Comparison of ENCODE assay signal across 14 cellular contexts in the genomic region with DNA sequence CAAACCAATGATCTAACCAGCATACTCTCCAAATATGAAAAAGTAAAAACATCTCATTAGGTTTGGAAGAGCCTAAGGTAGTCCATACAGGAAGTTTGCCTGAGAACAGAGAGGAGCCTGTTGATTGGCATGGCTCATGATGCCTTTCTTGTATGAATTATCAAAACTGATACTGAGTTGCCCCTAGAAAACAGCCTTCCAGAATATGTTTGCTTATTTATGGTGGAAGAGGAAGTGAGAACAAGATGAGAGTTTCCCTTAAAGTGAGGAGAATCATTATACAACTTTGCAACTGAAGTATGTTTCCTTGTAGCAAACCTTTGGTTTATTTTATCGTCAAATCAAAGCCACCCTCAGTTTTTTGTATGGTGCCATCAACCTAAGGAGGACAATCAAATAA. TPM values are rescaled to one million over a fixed set of nuclear protein-coding genes. Genes with fewer than 3 reads are reported as not detected.
A peak's percentile ranks its signal among the peaks of the same experiment; 100 is the strongest.
DNase-seq lines count a peak whose midpoint lies in the region; ATAC-seq and TF ChIP-seq lines count a peak whose summit lies in the region.
"Had no signal": no experiment of that assay in that cellular context is flagged by ENCODE, and none has a peak within 500 bp of the region (broad histone marks: within the 10 kb centered on the region; RNA-seq: fewer than 3 reads in every experiment).

No MANE protein-coding gene starts in this region.

- CTCF ChIA-PET in OCI-LY7 (lab: Charles Lee; ENCODE audit: unreplicated experiment) = no interaction called here

- no TSS peak for BruUV-seq in OCI-LY7 (replicated peaks; lab: Mats Ljungman, UMichigan)

- H3K9me3 ChIP-seq in OCI-LY7 (ENCODE audit: low read length) = no peaks in the 10 kb centered on the region

- no peaks in the 10 kb centered on the region for H3K36me3 ChIP-seq in OCI-LY7 (ENCODE audit: insufficient read depth, low read length)
- peaks cover 1% of the 10 kb centered on the region; the same call in 1 of the 2 replicates for H3K36me3 ChIP-seq in H7 (replicated peaks; ENCODE audit: control insufficient read depth, insufficient read depth, low read length)

- no peak overlapping the region for H2AFZ ChIP-seq in OCI-LY7 (ENCODE audit: low read length)

- intact Hi-C loops in OCI-LY7 (cut with micrococcal nuclease; ENCODE audit: unreplicated experiment) = no loop called here

- H3K9me2 ChIP-seq in OCI-LY7 (ENCODE audit: insufficient read depth, low read length) = no peaks in the 10 kb centered on the region

- DNase-seq in OCI-LY7 (ENCODE audit: low spot score) (peak; percentile 24), NCI-H2081 (lab: John Stamatoyannopoulos, UW) (no peak), H7 (no peak), SW480 (ENCODE audit: low spot score) (no peak)
- DNase-seq: CD4-positive, CD25-positive, alpha-beta regulatory T cell; erythroblast; left ventricle myocardium superior; NCI-H1048; NCI-H446; nephron progenitor cell had no signal

- no peaks in the 10 kb centered on the region for H4K20me1 ChIP-seq in OCI-LY7 (ENCODE audit: insufficient read depth, low read length)

- ATAC-seq in GM18861 (IDR thresholded peaks at IDR 0.05; ENCODE audit: unreplicated experiment) (peak; percentile 84), GM21423 (IDR thresholded peaks at IDR 0.05; ENCODE audit: unreplicated experiment) (peak; percentile 77), HG02981 (IDR thresholded peaks at IDR 0.05; ENCODE audit: unreplicated experiment) (peak; percentile 85), GM18867 (IDR thresholded peaks at IDR 0.05; ENCODE audit: unreplicated experiment) (no peak)
- ATAC-seq: left ventricle myocardium superior had no signal

- no peak overlapping the region for H3K27ac ChIP-seq in OCI-LY7 (ENCODE audit: low read depth, low read length, poor library complexity, severe bottlenecking)

- no peak for TF ChIP-seq CTCF in OCI-LY7 (conservative IDR thresholded peaks at IDR 0.05; ENCODE audit: low read length)

- H3K27me3 ChIP-seq in H7 (ENCODE audit: control insufficient read depth, insufficient read depth, low read length) = no peaks in the 10 kb centered on the region

- no peak overlapping the region for H3K4me2 ChIP-seq in OCI-LY7 (ENCODE audit: low read length)

- POLR2A ChIA-PET in OCI-LY7 (lab: Charles Lee) = interaction anchor here (1.3 kb wide), 1 partner anchor 12 kb away, joined by 3 read pairs; no protein-coding TSS in a partner anchor

- H3K4me1 ChIP-seq in OCI-LY7 (ENCODE audit: insufficient read depth, low read length, poor library complexity, severe bottlenecking) = peaks cover 9% of the 10 kb centered on the region

- H3K79me2 ChIP-seq in OCI-LY7 (ENCODE audit: insufficient read depth, low read depth, low read length) = no peaks in the 10 kb centered on the region

- no peak overlapping the region for H3K4me3 ChIP-seq in OCI-LY7 (ENCODE audit: low read depth, low read length, poor library complexity, severe bottlenecking)
- H3K4me3 ChIP-seq in H7 (ENCODE audit: insufficient read depth, low read depth, low read length) = no peak overlapping the region

RNA-seq across cellular contexts. Expression of a gene that starts 23.8 kb away (rescaled TPM):
- total RNA-seq in OCI-LY7 (2014; rRNA removed; shearing (Covaris generic)) = 0.06 and 0.08 TPM in 2 replicates
- 0.80 TPM in 1 of 2 replicates, not detected in the other for total RNA-seq in OCI-LY7 (2022)
- 1.1 and 3.4 TPM in 2 replicates for total RNA-seq in H7 (2014; rRNA removed; shearing (Covaris generic))
